Comparison of ENCODE assay signal across 8 cellular contexts in the genomic region with DNA sequence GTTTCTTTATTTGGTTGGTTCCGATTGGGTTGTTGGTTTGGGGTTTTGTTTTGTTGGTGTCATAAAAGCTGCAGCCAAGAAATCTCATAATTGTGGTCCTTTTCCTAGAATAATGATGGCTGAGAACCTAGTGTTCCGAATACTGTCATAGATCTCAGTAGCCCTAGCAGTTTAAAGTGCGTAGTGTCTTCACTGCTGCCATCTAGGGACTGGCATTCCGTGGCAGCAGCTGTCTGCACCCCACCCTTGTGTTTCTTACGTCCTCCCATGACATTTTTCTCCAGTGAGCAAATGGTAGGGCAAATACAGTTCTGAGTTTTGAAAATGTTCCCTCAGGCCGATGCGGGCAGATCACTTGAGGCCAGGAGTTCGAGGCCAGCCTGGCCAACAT. TPM values are rescaled to one million over a fixed set of nuclear protein-coding genes. Genes with fewer than 3 reads are reported as not detected.
DNase-seq lines count a peak whose midpoint lies in the region; ATAC-seq and TF ChIP-seq lines count a peak whose summit lies in the region.
"Not testable (repeated sequence)": the region's sequence is repeated elsewhere in the genome, so short reads cannot be mapped to it uniquely, and the experiment has no call there.

No MANE protein-coding gene starts in this region.

- not testable (repeated sequence) for H3K9me3 ChIP-seq in DND-41 (ENCODE audit: insufficient read depth, low read length, severe bottlenecking); MG63; SK-N-SH

- TF ChIP-seq CTCF in DND-41 (IDR thresholded peaks at IDR 0.05; ENCODE audit: borderline replicate concordance, extremely low read depth, low read length, poor library complexity, severe bottlenecking) (peak; percentile 62), GM23338 (conservative IDR thresholded peaks at IDR 0.05; ENCODE audit: low read depth in 2 of 2) (peak; percentile 51 to 54), SK-N-SH (IDR thresholded peaks at IDR 0.05) (peak; percentile 80), fibroblast of the aortic adventitia (IDR thresholded peaks at IDR 0.05; ENCODE audit: insufficient read depth, low read length) (peak; percentile 20)

- peaks cover 27% of the 10 kb centered on the region for H3K4me1 ChIP-seq in DND-41 (ENCODE audit: insufficient read depth, low read length)
- H3K4me1 ChIP-seq in GM23338 (ENCODE audit: insufficient read depth), result peaks cover 11% of the 10 kb centered on the region
- H3K4me1 ChIP-seq in SK-N-SH (ENCODE audit: control insufficient read depth in 1 of 2, insufficient read depth in 2 of 2, low read depth in 1 of 2, low read length in 1 of 2), result not testable (repeated sequence)

- H3K27ac ChIP-seq in DND-41 (ENCODE audit: low read length), result peak overlapping the region; percentile 72
- H3K27ac ChIP-seq in GM23338 (ENCODE audit: low read depth), result peak overlapping the region; percentile 84; the same call in 1 of the 2 replicates
- H3K27ac ChIP-seq in SK-N-SH (ENCODE audit: low read depth in 2 of 2, low read length in 1 of 2), result peak overlapping the region; percentile 69 to 93

- POLR2A ChIA-PET in SK-N-SH (lab: Yijun Ruan, JAX), result not testable (repeated sequence)

- peak overlapping the region; percentile 73 to 80 for H3K4me3 ChIP-seq in DND-41 (ENCODE audit: low read depth in 1 of 2, low read length in 2 of 2)
- peak overlapping the region; percentile 82 for H3K4me3 ChIP-seq in GM23338
- H3K4me3 ChIP-seq in MG63, result peak overlapping the region; percentile 75
- H3K4me3 ChIP-seq in SK-N-SH (ENCODE audit: low read depth in 2 of 2, low read length in 1 of 2), result peak overlapping the region; percentile 67 to 96
- H3K4me3 ChIP-seq in fibroblast of the aortic adventitia (ENCODE audit: low read depth, low read length), result peak overlapping the region; percentile 71

- H3K79me2 ChIP-seq in DND-41 (ENCODE audit: insufficient read depth, low read length) (peaks cover 49% of the 10 kb centered on the region), GM23338 (replicated peaks; ENCODE audit: insufficient read depth) (peaks cover 43% of the 10 kb centered on the region), SK-N-SH (ENCODE audit: insufficient read depth) (peaks cover 59% of the 10 kb centered on the region)

- H3K27me3 ChIP-seq in DND-41 (ENCODE audit: insufficient read depth, low read length, poor library complexity); GM23338 (ENCODE audit: insufficient read depth); MG63; SK-N-SH (ENCODE audit: insufficient read depth): not testable (repeated sequence)

- not testable (repeated sequence) for TF ChIP-seq RAD21 in SK-N-SH (IDR thresholded peaks at IDR 0.05; ENCODE audit: low read length)

- CTCF ChIA-PET in SK-N-SH (lab: Yijun Ruan, JAX), result interaction anchor here (1.3 to 1.8 kb wide), 2 partner anchors 8 to 85 kb away, joined by 4 to 13 read pairs; no protein-coding TSS in a partner anchor
- CTCF ChIA-PET in activated naive CD4-positive, alpha-beta T cell treated with anti-CD3 and anti-CD28 coated beads for 36 hours (lab: Charles Lee), result interaction anchor here (0.6 to 1.7 kb wide), 3 partner anchors 21 to 691 kb away, joined by 4 to 5 read pairs (median 4); no protein-coding TSS in a partner anchor

- H3F3A ChIP-seq in GM23338 (replicated peaks; ENCODE audit: low read depth), result not testable (repeated sequence)
- peaks cover 35% of the 10 kb centered on the region for H3F3A ChIP-seq in SK-N-SH (replicated peaks; ENCODE audit: insufficient read depth)

- not testable (repeated sequence) for H3K9me2 ChIP-seq in GM23338 (ENCODE audit: insufficient read depth); SK-N-SH

- peaks cover 13% of the 10 kb centered on the region for H3K27me3 Mint-ChIP-seq in GM23338 (ENCODE audit: insufficient read depth, low read depth, poor library complexity)
- not testable (repeated sequence) for H3K27me3 Mint-ChIP-seq in activated naive CD4-positive, alpha-beta T cell treated with anti-CD3 and anti-CD28 coated beads for 36 hours (ENCODE audit: low read depth)

- intact Hi-C loops in activated naive CD4-positive, alpha-beta T cell treated with anti-CD3 and anti-CD28 coated beads for 36 hours (cut with micrococcal nuclease), result loop anchor here (1.0 to 5.0 kb wide), 4 partner anchors 85 to 887 kb away; partner anchors contain the start of genes BCL7B and STX1A

- peak overlapping the region; percentile 94 for H3K4me3 Mint-ChIP-seq in GM23338
- H3K4me3 Mint-ChIP-seq in activated naive CD4-positive, alpha-beta T cell treated with anti-CD3 and anti-CD28 coated beads for 36 hours, result peak overlapping the region; percentile 94

- peak; percentile 47 for ATAC-seq in DND-41 (ENCODE audit: insufficient read depth, low read depth)
- peak; percentile 31 for ATAC-seq in GM23338

- H3K9me3 Mint-ChIP-seq in GM23338; activated naive CD4-positive, alpha-beta T cell treated with anti-CD3 and anti-CD28 coated beads for 36 hours: not testable (repeated sequence)

- not testable (repeated sequence) for H4K20me1 ChIP-seq in DND-41 (ENCODE audit: insufficient read depth, low read length); SK-N-SH (ENCODE audit: insufficient read depth)
- peaks cover 22% of the 10 kb centered on the region; the same call in 1 of the 2 replicates for H4K20me1 ChIP-seq in GM23338 (replicated peaks; ENCODE audit: insufficient read depth)

- TF ChIP-seq EP300 in SK-N-SH (IDR thresholded peaks at IDR 0.05; ENCODE audit: borderline replicate concordance in 1 of 2, low read depth in 1 of 2, low read length in 1 of 2), result not testable (repeated sequence)

- H3K4me2 ChIP-seq in DND-41 (ENCODE audit: insufficient read depth, low read length) (peak overlapping the region; percentile 63), GM23338 (peak overlapping the region; percentile 80), SK-N-SH (peak overlapping the region; percentile 83)

- H3K9ac ChIP-seq in DND-41 (ENCODE audit: low read depth, low read length), result peak overlapping the region; percentile 65
- peak overlapping the region; percentile 82 for H3K9ac ChIP-seq in SK-N-SH

- peaks cover 40% of the 10 kb centered on the region for H3K36me3 Mint-ChIP-seq in GM23338 (ENCODE audit: low read depth)
- H3K36me3 Mint-ChIP-seq in activated naive CD4-positive, alpha-beta T cell treated with anti-CD3 and anti-CD28 coated beads for 36 hours (ENCODE audit: low read depth), result peaks cover 20% of the 10 kb centered on the region

- not testable (repeated sequence) for H3K4me1 Mint-ChIP-seq in GM23338
- H3K4me1 Mint-ChIP-seq in activated naive CD4-positive, alpha-beta T cell treated with anti-CD3 and anti-CD28 coated beads for 36 hours (ENCODE audit: low read depth), result peaks cover 38% of the 10 kb centered on the region

- peaks cover 26% of the 10 kb centered on the region for H3K36me3 ChIP-seq in DND-41 (ENCODE audit: insufficient read depth, low read length)
- H3K36me3 ChIP-seq in GM23338 (ENCODE audit: insufficient read depth), result peaks cover 14% of the 10 kb centered on the region
- H3K36me3 ChIP-seq in MG63, result peaks cover 18% of the 10 kb centered on the region
- H3K36me3 ChIP-seq in SK-N-SH (replicated peaks in 1 of 2; ENCODE audit: control insufficient read depth in 1 of 2, insufficient read depth in 2 of 2, low read length in 1 of 2), result peaks cover 13 to 40% of the 10 kb centered on the region in 2 experiments

- 1% methylated on average over 8 of the region's 8 CpGs for WGBS in SK-N-SH (ENCODE audit: low lambda C conversion rate)

- DNase-seq in DND-41 (peak; percentile 64), GM23338 (ENCODE audit: low spot score) (peak; percentile 28), MG63 (peak; percentile 52), fibroblast of the aortic adventitia (ENCODE audit: low read depth) (peak; percentile 82), myocyte (ENCODE audit: low read depth) (peak; percentile 94)
- DNase-seq in SK-N-SH, result not testable (repeated sequence)
- peak; percentile 58 for DNase-seq in activated naive CD4-positive, alpha-beta T cell treated with anti-CD3 and anti-CD28 coated beads for 36 hours
- DNase-seq in stimulated activated naive CD4-positive, alpha-beta T cell treated with Interleukin-2 at 50 U/mL for 16 hours (lab: John Stamatoyannopoulos, UW), result peak; percentile 35

- H2AFZ ChIP-seq in DND-41 (ENCODE audit: low read depth, low read length), result peak overlapping the region; percentile 91
- H2AFZ ChIP-seq in GM23338, result peak overlapping the region; percentile 78; the same call in 1 of the 2 replicates
- H2AFZ ChIP-seq in SK-N-SH (ENCODE audit: low read depth), result peak overlapping the region; percentile 70; the same call in 1 of the 2 replicates

- H3K27ac Mint-ChIP-seq in GM23338, result peak overlapping the region; percentile 91
- peak overlapping the region; percentile 93 for H3K27ac Mint-ChIP-seq in activated naive CD4-positive, alpha-beta T cell treated with anti-CD3 and anti-CD28 coated beads for 36 hours

TF ChIP-seq in SK-N-SH, 30 proteins besides CTCF, POLR2A, EP300 and RAD21 (continues in another document):
- TF ChIP-seq TAF1 (IDR thresholded peaks at IDR 0.05; ENCODE audit: borderline replicate concordance, low read depth, low read length) (0 out of 2 replicates have a peak, but pooled peaks have one; percentile 12), MXI1 (IDR thresholded peaks at IDR 0.05; ENCODE audit: low read depth, low read length) (peak; percentile 53; the same call in 1 of the 2 replicates), RCOR1 (IDR thresholded peaks at IDR 0.05; ENCODE audit: low read length) (peak; percentile 40; the same call in 1 of the 2 replicates), TEAD4 (IDR thresholded peaks at IDR 0.05; ENCODE audit: borderline replicate concordance, insufficient read depth) (0 out of 2 replicates have a peak, but pooled peaks have one; percentile 46), SIN3A (IDR thresholded peaks at IDR 0.05; ENCODE audit: borderline replicate concordance, low read depth, low read length) (peak; percentile 83; the same call in 1 of the 2 replicates)
- TF ChIP-seq, protein P1, sequence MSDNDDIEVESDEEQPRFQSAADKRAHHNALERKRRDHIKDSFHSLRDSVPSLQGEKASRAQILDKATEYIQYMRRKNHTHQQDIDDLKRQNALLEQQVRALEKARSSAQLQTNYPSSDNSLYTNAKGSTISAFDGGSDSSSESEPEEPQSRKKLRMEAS (IDR thresholded peaks at IDR 0.05; ENCODE audit: low read depth), result peak; percentile 62

RNA-seq across cellular contexts. Expression of gene TYW1B, which starts 2.0 kb away (rescaled TPM):
- 2.8 and 4.6 TPM in 2 replicates for total RNA-seq in GM23338 (2014; rRNA removed; shearing (Covaris generic))
- polyA plus RNA-seq in GM23338 (2016; fragmentation: Nextera tagmentation; extraction: Ambion mirVana) (5.6 and 6.2 TPM in 2 replicates), SK-N-SH (2012; rRNA removed) (1.4 and 1.8 TPM in 2 replicates)
- total RNA-seq in MG63 (2014; rRNA removed; shearing (Covaris generic); ENCODE audit: low replicate concordance), result 0.52 and 3.6 TPM in 2 replicates
- 1.4 and 1.7 TPM in 2 replicates for polyA plus RNA-seq in SK-N-SH (2012; cell fraction: cytosol; rRNA removed)
- polyA plus RNA-seq in SK-N-SH (2012; cell fraction: nucleus; rRNA removed), result 1.6 and 3.4 TPM in 2 replicates
- total RNA-seq in activated naive CD4-positive, alpha-beta T cell treated with anti-CD3 and anti-CD28 coated beads for 36 hours, result 1 to 10 TPM; 2.8 to 3.3 TPM
- total RNA-seq in fibroblast of the aortic adventitia (ENCODE audit: low replicate concordance) (0.99 and 1.9 TPM in 2 replicates), myocyte (3.2 and 4.4 TPM in 2 replicates)
- 1.7 TPM for polyA plus RNA-seq in myocyte (2012)

Comparison
In these comparisons a context has a peak if more than half of its experiments do, and no peak if none do; other contexts are left out.
1. CTCF ChIP-seq: peak in every context shown above with its lines; median percentile 80 in SK-N-SH; 62 in DND-41; 52 in GM23338; 20 in fibroblast of the aortic adventitia.